ENCODE assay signal across 28 cellular contexts in genomic region chr6:47713200-47713599, GRCh38. TPM values are rescaled to one million over a fixed set of nuclear protein-coding genes. Genes with fewer than 3 reads are reported as not detected.
"Had no signal": no experiment of that assay in that cellular context is flagged by ENCODE, and none has a peak within 500 bp of the region (broad histone marks: within the 10 kb centered on the region; RNA-seq: fewer than 3 reads in every experiment).

No MANE protein-coding gene starts in this region.

- H3K9me3 ChIP-seq: stomach, suprapubic skin, testis, thoracic aorta, thyroid gland, tibial artery, tibial nerve, transverse colon, upper lobe of left lung, upper lobe of right lung, uterus, vagina had no signal

- H3K27ac ChIP-seq: stomach, suprapubic skin, testis, thoracic aorta, thyroid gland, tibial artery, tibial nerve, transverse colon, upper lobe of left lung, upper lobe of right lung, uterus, vagina had no signal

- H3K36me3 ChIP-seq: stomach, suprapubic skin, thoracic aorta, thyroid gland, tibial artery, tibial nerve, transverse colon, upper lobe of left lung, upper lobe of right lung, uterus, vagina had no signal

- FAIRE-seq: urothelium cell line had no signal

- DNase-seq: stimulated activated CD4-positive, alpha-beta T cell treated with anti-CD3 and anti-CD28 coated beads, Interleukin-2, amount 100 ng/mL, for 48 hours; stimulated activated CD4-positive, alpha-beta T cell treated with anti-CD3 and anti-CD28 coated beads, Interleukin-4, amount 100 ng/mL, for 1 hour; stimulated activated CD4-positive, alpha-beta T cell treated with anti-CD3 and anti-CD28 coated beads, Interleukin-4, amount 100 ng/mL, for 24 hours; stimulated activated CD4-positive, alpha-beta T cell treated with anti-CD3 and anti-CD28 coated beads, Interleukin-4, amount 100 ng/mL, for 4 hours; stimulated activated CD8-positive, alpha-beta memory T cell treated with anti-CD3 and anti-CD28 coated beads, Interleukin-4, amount 100 ng/mL, for 48 hours; stimulated activated naive B cell treated with anti-CD40 and anti-IgM and Interleukin-4, amounts not matched to agents 10 μg/mL and 1 μg/mL and 100 μg/mL, for 72 hours; stimulated activated naive CD4-positive, alpha-beta T cell; stimulated activated naive CD4-positive, alpha-beta T cell treated with Interleukin-2 at 50 U/mL for 16 hours; stimulated activated naive CD8-positive, alpha-beta T cell treated with anti-CD3 and anti-CD28 coated beads, Interleukin-15, amount 100 ng/mL, for 72 hours; stimulated activated naive CD8-positive, alpha-beta T cell treated with anti-CD3 and anti-CD28 coated beads, Interleukin-15, Interleukin-2, amounts not matched to agents 100 U/mL and 50 U/mL, for 24 hours; stomach; substantia nigra; testis; thyroid gland; tibial artery; transverse colon; trophoblast cell; upper lobe of left lung; upper lobe of right lung; uterus had no signal

- H3K27me3 ChIP-seq: stomach, suprapubic skin, testis, thyroid gland, tibial artery, tibial nerve, transverse colon, upper lobe of left lung, upper lobe of right lung, uterus, vagina had no signal

- H3K4me3 ChIP-seq: stomach, suprapubic skin, testis, thoracic aorta, thyroid gland, tibial artery, tibial nerve, transverse colon, upper lobe of left lung, upper lobe of right lung, uterus, vagina had no signal

- ATAC-seq: stimulated activated effector memory CD8-positive, alpha-beta T cell treated with anti-CD3 and anti-CD28 coated beads, Interleukin-12 subunit alpha, Interleukin-12 subunit beta, amount 100 ng/mL, for 72 hours; stimulated activated memory B cell treated with anti-CD40 and anti-IgM and Interleukin-4, amounts not matched to agents 10 μg/mL and 1 μg/mL and 100 μg/mL, for 72 hours; stimulated activated naive B cell treated with anti-CD40 and anti-IgM and Interleukin-4, amounts not matched to agents 10 μg/mL and 1 μg/mL and 100 μg/mL, for 72 hours; stimulated activated naive CD8-positive, alpha-beta T cell treated with anti-CD3 and anti-CD28 coated beads, Interleukin-15, amount 100 ng/mL, for 72 hours; stimulated activated naive CD8-positive, alpha-beta T cell treated with anti-CD3 and anti-CD28 coated beads, Interleukin-15, Interleukin-2, amounts not matched to agents 100 U/mL and 50 U/mL, for 24 hours; upper lobe of right lung had no signal

- H3K4me1 ChIP-seq: stomach, suprapubic skin, testis, thyroid gland, tibial artery, tibial nerve, transverse colon, upper lobe of left lung, upper lobe of right lung, uterus, vagina had no signal

RNA-seq across cellular contexts. Expression of gene ADGRF4, which starts 14.8 kb away (rescaled TPM):
- total RNA-seq: stomach, temporal lobe, thoracic aorta, tibial nerve, upper lobe of right lung had no signal
